ENCODE assay signal across 10 cellular contexts in genomic region chr13:21124853-21125252, GRCh38. TPM values are rescaled to one million over a fixed set of nuclear protein-coding genes. Genes with fewer than 3 reads are reported as not detected.
A peak's percentile ranks its signal among the peaks of the same experiment; 100 is the strongest.
DNase-seq lines count a peak whose midpoint lies in the region; ATAC-seq and TF ChIP-seq lines count a peak whose summit lies in the region.
"Had no signal": no experiment of that assay in that cellular context is flagged by ENCODE, and none has a peak within 500 bp of the region (broad histone marks: within the 10 kb centered on the region; RNA-seq: fewer than 3 reads in every experiment).

No MANE protein-coding gene starts in this region.

- H3K4me3 Mint-ChIP-seq in type B pancreatic cell = peak overlapping the region; percentile 57

- H3K4me1 Mint-ChIP-seq in type B pancreatic cell (ENCODE audit: unreplicated experiment) = peaks cover 7% of the 10 kb centered on the region

- DNase-seq in NCI-H526 (lab: John Stamatoyannopoulos, UW) = peak; percentile 23 to 62
- no peak for DNase-seq in NCI-H526 treated with DMSO at 0.1 percent for 48 hours (lab: John Stamatoyannopoulos, UW)
- peak; percentile 95 for DNase-seq in NCI-H69 (lab: John Stamatoyannopoulos, UW)
- peak; percentile 79 for DNase-seq in epithelial cell of esophagus (ENCODE audit: low read depth)
- peak; percentile 81 for DNase-seq in type B pancreatic cell (ENCODE audit: extremely low spot score, unreplicated experiment)
- DNase-seq: NCI-H1930 had no signal

- TF ChIP-seq CTCF in epithelial cell of esophagus (IDR thresholded peaks at IDR 0.05; ENCODE audit: insufficient read depth, low read depth, low read length, missing control alignments) (no peak), type B pancreatic cell (conservative IDR thresholded peaks at IDR 0.05) (no peak)

- peak overlapping the region; percentile 76 for H3K27ac Mint-ChIP-seq in type B pancreatic cell
- H3K27ac Mint-ChIP-seq: activated T-helper 2 cell treated with anti-CD3 and anti-CD28 coated beads, Interferon-gamma antibody, Interleukin-2, Interleukin-4, amounts not matched to agents 10 μg/mL and 5 μg/mL and 100 μg/mL, durations not matched to agents 14 hours and 24 hours and 36 hours had no signal

- H3K36me3 Mint-ChIP-seq in type B pancreatic cell = no peaks in the 10 kb centered on the region

- ATAC-seq in activated CD4-positive, CD25-positive, alpha-beta regulatory T cell treated with anti-CD3 and anti-CD28 coated beads, Interleukin-2, amount 50 U/mL, for 24 hours = no peak
- ATAC-seq in HG03457 (IDR thresholded peaks at IDR 0.05; ENCODE audit: unreplicated experiment) (no peak), GM18867 (IDR thresholded peaks at IDR 0.05; ENCODE audit: unreplicated experiment) (no peak)

- H3K9me3 Mint-ChIP-seq in type B pancreatic cell = no peaks in the 10 kb centered on the region
- H3K9me3 Mint-ChIP-seq: activated T-helper 2 cell treated with anti-CD3 and anti-CD28 coated beads, Interferon-gamma antibody, Interleukin-2, Interleukin-4, amounts not matched to agents 10 μg/mL and 5 μg/mL and 100 μg/mL, durations not matched to agents 14 hours and 24 hours and 36 hours had no signal

- H3K4me3 ChIP-seq in epithelial cell of esophagus (ENCODE audit: low read length) = no peak overlapping the region

- peaks cover 2% of the 10 kb centered on the region for H3K27me3 Mint-ChIP-seq in type B pancreatic cell

RNA-seq across cellular contexts. Expression of gene SAP18, which starts 15.1 kb away (rescaled TPM):
- total RNA-seq in type B pancreatic cell (ENCODE audit: low replicate concordance) = 210 and 232 TPM in 2 replicates

RNA-seq across cellular contexts. Expression of gene SKA3, which starts 51.5 kb away (rescaled TPM):
- 7.6 and 20.5 TPM in 2 replicates for total RNA-seq in type B pancreatic cell (ENCODE audit: low replicate concordance)

RNA-seq across cellular contexts. Expression of gene MRPL57, which starts 51.6 kb away (rescaled TPM):
- total RNA-seq in type B pancreatic cell (ENCODE audit: low replicate concordance) = 22.0 and 24.1 TPM in 2 replicates
